Comparison of ENCODE assay signal across 9 cellular contexts in the genomic region with DNA sequence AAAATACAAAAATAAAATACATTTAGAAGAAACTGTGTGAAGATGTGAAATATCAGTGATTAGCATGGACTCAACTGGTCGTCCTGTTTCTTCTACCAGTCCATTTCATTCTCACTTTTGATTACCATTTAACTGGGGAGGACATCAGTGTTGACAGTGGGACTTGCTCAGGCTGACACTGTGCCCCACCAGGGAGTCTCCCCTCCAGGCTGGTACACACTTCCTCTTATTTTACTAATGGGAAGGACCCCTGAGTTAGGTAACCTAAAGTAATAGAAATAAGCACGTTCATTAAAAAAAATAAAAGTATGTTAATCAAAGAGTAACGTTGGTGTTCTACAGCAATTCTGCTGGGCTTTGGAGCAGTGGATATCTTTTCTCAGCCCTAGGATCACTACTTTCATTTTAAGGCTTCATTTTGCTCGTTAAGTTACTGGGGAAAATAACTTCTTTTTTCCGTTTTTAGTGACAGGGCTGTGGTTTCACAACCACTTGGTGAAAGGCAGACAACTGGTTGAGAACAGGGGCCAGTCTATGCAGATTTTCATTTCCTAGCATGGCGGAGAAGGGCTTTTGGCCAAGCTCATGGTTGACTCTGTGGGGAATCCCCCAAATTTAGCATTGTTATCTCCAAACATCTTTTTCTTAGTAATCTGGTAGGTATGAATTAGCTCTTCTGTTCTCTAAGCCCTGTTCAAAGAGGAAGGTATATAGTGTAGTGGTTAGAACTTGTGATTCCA. TPM values are rescaled to one million over a fixed set of nuclear protein-coding genes. Genes with fewer than 3 reads are reported as not detected.
DNase-seq lines count a peak whose midpoint lies in the region; ATAC-seq and TF ChIP-seq lines count a peak whose summit lies in the region.
"Had no signal": no experiment of that assay in that cellular context is flagged by ENCODE, and none has a peak within 500 bp of the region (broad histone marks: within the 10 kb centered on the region; RNA-seq: fewer than 3 reads in every experiment).

No MANE protein-coding gene starts in this region.

- H2AFZ ChIP-seq in PC-9, result no peak overlapping the region

- DNase-seq in T-helper 22 cell (ENCODE audit: low read depth) (peak; percentile 45), nucleus accumbens (lab: John Stamatoyannopoulos, UW) (no peak), PC-9 (no peak), A673 (ENCODE audit: low spot score) (no peak)
- peak; percentile 3 for DNase-seq in effector CD8-positive, alpha-beta T cell (lab: John Stamatoyannopoulos, UW)
- DNase-seq in stimulated activated naive B cell treated with anti-CD40 and anti-IgM and Interleukin-4, amounts not matched to agents 10 μg/mL and 1 μg/mL and 100 μg/mL, for 72 hours, result peak; percentile 73

- intact Hi-C loops in PC-9 (cut with micrococcal nuclease; ENCODE audit: unreplicated experiment), result loop anchor here (2.0 to 5.0 kb wide), 2 partner anchors 54 to 203 kb away; no protein-coding TSS in a partner anchor
- intact Hi-C loops in A673 (cut with micrococcal nuclease; ENCODE audit: unreplicated experiment), result no loop called here

- POLR2A ChIA-PET in PC-9 (lab: Charles Lee; ENCODE audit: unreplicated experiment), result no interaction called here
- POLR2A ChIA-PET in A673 (lab: Charles Lee; ENCODE audit: low non-redundant PET), result no interaction called here

- H3K9me3 Mint-ChIP-seq in stimulated activated naive B cell treated with anti-CD40 and anti-IgM and Interleukin-4, amounts not matched to agents 10 μg/mL and 1 μg/mL and 100 μg/mL, for 72 hours, result no peaks in the 10 kb centered on the region

- H3K36me3 ChIP-seq in PC-9 (ENCODE audit: low read depth) (no peaks in the 10 kb centered on the region), A673 (ENCODE audit: insufficient read depth, low read length, poor library complexity, severe bottlenecking) (no peaks in the 10 kb centered on the region)

- no peak overlapping the region for H3K4me2 ChIP-seq in PC-9

- CTCF ChIA-PET in PC-9 (lab: Charles Lee), result no interaction called here
- CTCF ChIA-PET in A673 (lab: Charles Lee), result no interaction called here

- H3K4me1 ChIP-seq in PC-9 (replicated peaks; ENCODE audit: insufficient read depth) (peaks cover 13% of the 10 kb centered on the region), A673 (ENCODE audit: insufficient read depth, low read length, poor library complexity, severe bottlenecking) (no peaks in the 10 kb centered on the region)

- TF ChIP-seq CTCF in PC-9 (conservative IDR thresholded peaks at IDR 0.05) (no peak), A673 (conservative IDR thresholded peaks at IDR 0.05; ENCODE audit: low read depth, low read length) (no peak)

- H3K4me3 ChIP-seq in PC-9 (no peak overlapping the region), A673 (ENCODE audit: low read depth, low read length, poor library complexity, severe bottlenecking) (no peak overlapping the region)

- BruUV-seq in PC-9 (replicated peaks; lab: Mats Ljungman, UMichigan) (no TSS peak), A673 (replicated peaks; lab: Mats Ljungman, UMichigan) (no TSS peak)

- H3K27me3 Mint-ChIP-seq in stimulated activated naive B cell treated with anti-CD40 and anti-IgM and Interleukin-4, amounts not matched to agents 10 μg/mL and 1 μg/mL and 100 μg/mL, for 72 hours, result no peaks in the 10 kb centered on the region

- peaks cover 30 to 65% of the 10 kb centered on the region in 2 donors for H3K4me1 Mint-ChIP-seq in stimulated activated naive B cell treated with anti-CD40 and anti-IgM and Interleukin-4, amounts not matched to agents 10 μg/mL and 1 μg/mL and 100 μg/mL, for 72 hours

- no peaks in the 10 kb centered on the region for H3K27me3 ChIP-seq in PC-9 (ENCODE audit: insufficient read depth, low read depth)
- peaks cover 3% of the 10 kb centered on the region for H3K27me3 ChIP-seq in A673 (replicated peaks; ENCODE audit: insufficient read depth, low read depth, low read length, poor library complexity)

- H3K4me3 Mint-ChIP-seq in stimulated activated naive B cell treated with anti-CD40 and anti-IgM and Interleukin-4, amounts not matched to agents 10 μg/mL and 1 μg/mL and 100 μg/mL, for 72 hours, result peak overlapping the region; percentile 80 to 98

- no peaks in the 10 kb centered on the region for H3K79me2 ChIP-seq in PC-9 (ENCODE audit: low read depth)

- ATAC-seq in GM19025 (IDR thresholded peaks at IDR 0.05; ENCODE audit: low read depth, unreplicated experiment), result peak; percentile 67
- ATAC-seq in HG03103 (IDR thresholded peaks at IDR 0.05; ENCODE audit: low read depth, unreplicated experiment), result peak; percentile 69
- ATAC-seq in stimulated activated naive B cell treated with anti-CD40 and anti-IgM and Interleukin-4, amounts not matched to agents 10 μg/mL and 1 μg/mL and 100 μg/mL, for 72 hours (replicated peaks), result peak; percentile 89 to 91

- H4K20me1 ChIP-seq in PC-9 (ENCODE audit: insufficient read depth), result no peaks in the 10 kb centered on the region

- peak overlapping the region; percentile 78 for H3K27ac Mint-ChIP-seq in stimulated activated naive B cell treated with anti-CD40 and anti-IgM and Interleukin-4, amounts not matched to agents 10 μg/mL and 1 μg/mL and 100 μg/mL, for 72 hours

- no peaks in the 10 kb centered on the region for H3K9me2 ChIP-seq in PC-9 (ENCODE audit: insufficient read depth)

- no peak overlapping the region for H3K27ac ChIP-seq in PC-9
- H3K27ac ChIP-seq in A673 (ENCODE audit: low read depth, low read length, poor library complexity, severe bottlenecking), result no peak overlapping the region

- H3F3A ChIP-seq in PC-9 (ENCODE audit: insufficient read depth, low read depth), result no peaks in the 10 kb centered on the region; the same call in 1 of the 2 replicates

- H3K9me3 ChIP-seq in PC-9 (ENCODE audit: insufficient read depth, low read depth), result no peaks in the 10 kb centered on the region
- no peaks in the 10 kb centered on the region for H3K9me3 ChIP-seq in A673 (ENCODE audit: low read depth, low read length, poor library complexity, severe bottlenecking)

- peaks cover 5% of the 10 kb centered on the region in 2 donors for H3K36me3 Mint-ChIP-seq in stimulated activated naive B cell treated with anti-CD40 and anti-IgM and Interleukin-4, amounts not matched to agents 10 μg/mL and 1 μg/mL and 100 μg/mL, for 72 hours

RNA-seq across cellular contexts. Expression of a gene that starts 2.1 kb away (rescaled TPM):
- 9.1 and 9.8 TPM in 2 replicates for total RNA-seq in PC-9 (2021)
- total RNA-seq in A673 (2021), result 0.70 and 1.1 TPM in 2 replicates
- total RNA-seq: LHCN-M2 had no signal

Comparison
In these comparisons a context has a peak if more than half of its experiments do, and no peak if none do; other contexts are left out.
1. DNase-seq: peak in T-helper 22 cell (single experiment), effector CD8-positive, alpha-beta T cell (single experiment) and stimulated activated naive B cell treated with anti-CD40 and anti-IgM and Interleukin-4, amounts not matched to agents 10 μg/mL and 1 μg/mL and 100 μg/mL, for 72 hours (single experiment); none in nucleus accumbens (0 of 56), PC-9 (0 of 2) and A673 (single experiment).
2. Peak in every context shown above with its lines, with median percentiles within 50 percentile points of each other: ATAC-seq.